In genomic region chr7:96076350-96076707, GRCh38 we compare ENCODE assay signal across 9 cellular contexts.
DNase-seq lines count a peak whose midpoint lies in the region; ATAC-seq, FAIRE-seq and TF ChIP-seq lines count a peak whose summit lies in the region.
"Had no signal": no experiment of that assay in that cellular context is flagged by ENCODE, and none has a peak within 500 bp of the region (broad histone marks: within the 10 kb centered on the region; RNA-seq: fewer than 3 reads in every experiment).

No MANE protein-coding gene starts in this region.

- H2AFZ ChIP-seq in HepG2 (ENCODE audit: low read length) = peak overlapping the region; percentile 50

- H3K9me3 ChIP-seq in left ventricle myocardium inferior (replicated peaks) (no peaks in the 10 kb centered on the region), HepG2 (ENCODE audit: low read length) (no peaks in the 10 kb centered on the region), upper lobe of right lung (no peaks in the 10 kb centered on the region)

- no peaks in the 10 kb centered on the region for H3K36me3 Mint-ChIP-seq in activated naive CD8-positive, alpha-beta T cell

- no peak for TF ChIP-seq POLR2A in HepG2 (IDR thresholded peaks at IDR 0.05; ENCODE audit: insufficient read depth in 1 of 2, low read depth in 2 of 2, low read length in 2 of 2)

- 3% methylated on average over 10 of the region's 10 CpGs for WGBS in HepG2 (ENCODE audit: low lambda C conversion rate)

- peaks cover 6% of the 10 kb centered on the region for H3K4me1 ChIP-seq in left ventricle myocardium inferior
- peaks cover 7% of the 10 kb centered on the region for H3K4me1 ChIP-seq in HepG2 (ENCODE audit: insufficient read depth, low read length)
- peaks cover 7% of the 10 kb centered on the region for H3K4me1 ChIP-seq in upper lobe of right lung

- H3K27ac ChIP-seq in left ventricle myocardium inferior (replicated peaks) = no peak overlapping the region
- H3K27ac ChIP-seq in HepG2 (ENCODE audit: extremely low read length, insufficient read depth, low read length) = no peak overlapping the region
- no peak overlapping the region for H3K27ac ChIP-seq in upper lobe of right lung

- no peaks in the 10 kb centered on the region for H4K20me1 ChIP-seq in HepG2 (ENCODE audit: insufficient read depth, low read length)

- no peak for TF ChIP-seq EP300 in HepG2 (IDR thresholded peaks at IDR 0.05; ENCODE audit: low read depth in 2 of 2, low read length in 2 of 2)
- TF ChIP-seq EP300 in HepG2 (CRISPR knock-in tag; IDR thresholded peaks at IDR 0.05; ENCODE audit: borderline replicate concordance) = no peak

- intact Hi-C loops in left ventricle myocardium inferior (cut with micrococcal nuclease) (loop anchor here (5.0 kb wide), 1 partner anchor 951 kb away; no protein-coding TSS in a partner anchor), left cardiac atrium (cut with DNase I) (loop anchor here in 1 of 2 donors (10.0 kb wide), 1 partner anchor 948 kb away; the partner anchor contains the start of gene DLX5), HepG2 (cut with micrococcal nuclease; ENCODE audit: unreplicated experiment) (loop anchor here (5.0 to 10.0 kb wide), 4 partner anchors 341 to 931 kb away; partner anchors contain the start of genes DLX6 and SEM1), upper lobe of right lung (cut with DNase I) (loop anchor here (10.0 kb wide), 1 partner anchor 958 kb away; no protein-coding TSS in a partner anchor)

- TF ChIP-seq CTCF in left ventricle myocardium inferior (IDR thresholded peaks at IDR 0.05; ENCODE audit: borderline replicate concordance) (no peak), HepG2 (CRISPR knock-in tag; IDR thresholded peaks at IDR 0.05) (no peak), upper lobe of right lung (IDR thresholded peaks at IDR 0.05) (no peak)

- peaks cover 8% of the 10 kb centered on the region for H3K4me1 Mint-ChIP-seq in activated naive CD8-positive, alpha-beta T cell (ENCODE audit: low read depth)

- no peak for DNase-seq in left ventricle myocardium inferior
- no peak for DNase-seq in left cardiac atrium
- DNase-seq in HepG2 (ENCODE audit: low spot score) = no peak
- no peak for DNase-seq in upper lobe of right lung
- DNase-seq in UCSD-AML1 (lab: John Stamatoyannopoulos, UW; ENCODE audit: unreplicated experiment) = no peak
- no peak for DNase-seq in RCC 7860 (ENCODE audit: low spot score)
- DNase-seq in effector CD4-positive, alpha-beta T cell = no peak

- H3K27ac Mint-ChIP-seq in activated naive CD8-positive, alpha-beta T cell = no peak overlapping the region

- peaks cover 15% of the 10 kb centered on the region for H3K27me3 Mint-ChIP-seq in activated naive CD8-positive, alpha-beta T cell

- ATAC-seq in left cardiac atrium (no peak), HepG2 (peak; percentile 45), upper lobe of right lung (no peak)

- FAIRE-seq in HepG2 (lab: Jason Lieb, UNC) (no peak), RCC 7860 (lab: Jason Lieb, UNC) (no peak)
- FAIRE-seq: colon had no signal

- in situ Hi-C loops in HepG2 (cut with HindIII; ENCODE audit: extremely low pct_ligation_motif_present, low pct_unique_long_range_greater_than_20kb) = loop anchor here (10.0 kb wide), 3 partner anchors 162 to 988 kb away; partner anchors contain the start of gene DLX5

- H3K27me3 ChIP-seq in left ventricle myocardium inferior (ENCODE audit: low read depth) = peaks cover 6% of the 10 kb centered on the region
- peaks cover 3 to 14% of the 10 kb centered on the region in 2 experiments; a peak in 3 of 5 replicates for H3K27me3 ChIP-seq in HepG2 (ENCODE audit: control insufficient read depth in 1 of 2, insufficient read depth in 2 of 2, low read length in 2 of 2)
- peaks cover 24% of the 10 kb centered on the region for H3K27me3 ChIP-seq in upper lobe of right lung

- CTCF ChIA-PET in HepG2 (lab: Yijun Ruan, JAX; ENCODE audit: low intra/inter-chr PET ratio, low total read pairs) = interaction anchor here (2.1 kb wide), 1 partner anchor 952 kb away, joined by 13 read pairs; no protein-coding TSS in a partner anchor

- POLR2A ChIA-PET in HepG2 (lab: Yijun Ruan, JAX) = no interaction called here

- H3K9ac ChIP-seq in HepG2 (ENCODE audit: insufficient read depth, low read depth, low read length) = no peak overlapping the region

- TF ChIP-seq RAD21 in HepG2 (CRISPR knock-in tag; IDR thresholded peaks at IDR 0.05) = no peak

- peak overlapping the region; percentile 80 for H3K4me2 ChIP-seq in HepG2 (ENCODE audit: low read depth, low read length)

- BruUV-seq in HepG2 (replicated peaks; lab: Mats Ljungman, UMichigan) = no TSS peak

- no peaks in the 10 kb centered on the region for H3K9me3 Mint-ChIP-seq in activated naive CD8-positive, alpha-beta T cell (ENCODE audit: low read depth)

- H3K36me3 ChIP-seq in left ventricle myocardium inferior = no peaks in the 10 kb centered on the region
- H3K36me3 ChIP-seq in HepG2 (replicated peaks in 1 of 2; ENCODE audit: control insufficient read depth in 1 of 2, insufficient read depth in 2 of 2, low read length in 2 of 2) = no peaks in the 10 kb centered on the region
- no peaks in the 10 kb centered on the region for H3K36me3 ChIP-seq in upper lobe of right lung

- H3K4me3 ChIP-seq in left ventricle myocardium inferior (peak overlapping the region; percentile 67), HepG2 (replicated peaks in 1 of 3; ENCODE audit: insufficient read depth in 1 of 3, low read depth in 2 of 3, low read length in 3 of 3) (peak overlapping the region; percentile 53 to 56 (median 56)), upper lobe of right lung (peak overlapping the region; percentile 47)

- no peaks in the 10 kb centered on the region for H3K79me2 ChIP-seq in HepG2 (ENCODE audit: insufficient read depth, low read length)

- H3K4me3 Mint-ChIP-seq in activated naive CD8-positive, alpha-beta T cell = peak overlapping the region; percentile 89

TF ChIP-seq in HepG2, 621 proteins besides CTCF, POLR2A, EP300 and RAD21:
- TF ChIP-seq SOX5 (CRISPR knock-in tag; IDR thresholded peaks at IDR 0.05; ENCODE audit: borderline replicate concordance) (no peak), THAP8 (CRISPR knock-in tag; IDR thresholded peaks at IDR 0.05; ENCODE audit: borderline replicate concordance) (no peak), ZFYVE20 (CRISPR knock-in tag; IDR thresholded peaks at IDR 0.05; ENCODE audit: borderline replicate concordance, low read depth) (no peak), FIP1L1 (IDR thresholded peaks at IDR 0.05; ENCODE audit: borderline replicate concordance, insufficient read depth, low read depth, low read length) (no peak), ZNF589 (CRISPR knock-in tag; conservative IDR thresholded peaks at IDR 0.05) (no peak), CBX2 (IDR thresholded peaks at IDR 0.05; ENCODE audit: low read depth, low read length) (peak; percentile 86; the same call in 1 of the 2 replicates), CBX2 (CRISPR knock-in tag; IDR thresholded peaks at IDR 0.05; ENCODE audit: low read depth) (no peak), ZNF597 (CRISPR knock-in tag; IDR thresholded peaks at IDR 0.05) (no peak), ATRX (CRISPR knock-in tag; IDR thresholded peaks at IDR 0.05; ENCODE audit: borderline replicate concordance) (no peak), ERF (CRISPR knock-in tag; IDR thresholded peaks at IDR 0.05) (no peak), ZNF777 (CRISPR knock-in tag; IDR thresholded peaks at IDR 0.05) (0 out of 2 replicates have a peak, but pooled peaks have one; percentile 1), MZF1 (CRISPR knock-in tag; IDR thresholded peaks at IDR 0.05; ENCODE audit: borderline replicate concordance) (no peak)
- TF ChIP-seq, protein P1, sequence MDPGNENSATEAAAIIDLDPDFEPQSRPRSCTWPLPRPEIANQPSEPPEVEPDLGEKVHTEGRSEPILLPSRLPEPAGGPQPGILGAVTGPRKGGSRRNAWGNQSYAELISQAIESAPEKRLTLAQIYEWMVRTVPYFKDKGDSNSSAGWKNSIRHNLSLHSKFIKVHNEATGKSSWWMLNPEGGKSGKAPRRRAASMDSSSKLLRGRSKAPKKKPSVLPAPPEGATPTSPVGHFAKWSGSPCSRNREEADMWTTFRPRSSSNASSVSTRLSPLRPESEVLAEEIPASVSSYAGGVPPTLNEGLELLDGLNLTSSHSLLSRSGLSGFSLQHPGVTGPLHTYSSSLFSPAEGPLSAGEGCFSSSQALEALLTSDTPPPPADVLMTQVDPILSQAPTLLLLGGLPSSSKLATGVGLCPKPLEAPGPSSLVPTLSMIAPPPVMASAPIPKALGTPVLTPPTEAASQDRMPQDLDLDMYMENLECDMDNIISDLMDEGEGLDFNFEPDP (CRISPR knock-in tag; conservative IDR thresholded peaks at IDR 0.05) = no peak
